In genomic region chr10:18500576-18500975, GRCh38 we compare ENCODE assay signal across 17 cellular contexts.
"Had no signal": no experiment of that assay in that cellular context is flagged by ENCODE, and none has a peak within 500 bp of the region (broad histone marks: within the 10 kb centered on the region; RNA-seq: fewer than 3 reads in every experiment).

No MANE protein-coding gene starts in this region.

- FAIRE-seq: endometrium had no signal

- H3K4me3 Mint-ChIP-seq: activated CD4-positive, alpha-beta T cell treated with anti-CD3 and anti-CD28 coated beads, Interleukin-2, amount 10 ng/mL, durations not matched to agents 24 days and 14 days; activated CD8-positive, alpha-beta T cell treated with anti-CD3 and anti-CD28 coated beads, Interleukin-2, amount 10 ng/mL, durations not matched to agents 7 days and 5 days; activated naive CD8-positive, alpha-beta T cell treated with anti-CD3 and anti-CD28 coated beads, Interleukin-2, amount 10 ng/mL, durations not matched to agents 7 days and 5 days; activated T-cell treated with anti-CD3 and anti-CD28 coated beads, Interleukin-2, amount 50 U/mL, for 24 hours; brain; natural killer cell treated with Interleukin-12 subunit alpha and Interleukin-12 subunit beta and Interleukin-15 and Interleukin-18, amount 100 ng/mL, for 72 hours had no signal

- H3K36me3 ChIP-seq: lower lobe of right lung, thyroid gland had no signal

- H3K36me3 Mint-ChIP-seq: activated naive CD8-positive, alpha-beta T cell treated with anti-CD3 and anti-CD28 coated beads, Interleukin-2, amount 10 ng/mL, durations not matched to agents 7 days and 5 days; brain; natural killer cell treated with Interleukin-12 subunit alpha and Interleukin-12 subunit beta and Interleukin-15 and Interleukin-18, amount 100 ng/mL, for 72 hours had no signal

- H3K4me3 ChIP-seq: coronary artery, lower lobe of right lung, thyroid gland had no signal

- DNase-seq: activated CD4-positive, alpha-beta T cell treated with anti-CD3 and anti-CD28 coated beads, Interleukin-2, amount 10 ng/mL, durations not matched to agents 24 days and 14 days; activated CD8-positive, alpha-beta T cell treated with anti-CD3 and anti-CD28 coated beads, Interleukin-2, amount 10 ng/mL, durations not matched to agents 7 days and 5 days; activated naive CD8-positive, alpha-beta T cell treated with anti-CD3 and anti-CD28 coated beads, Interleukin-2, amount 10 ng/mL, durations not matched to agents 7 days and 5 days; activated T-cell treated with anti-CD3 and anti-CD28 coated beads, Interleukin-2, amount 50 U/mL, for 24 hours; erythroblast; foreskin melanocyte; glutamatergic neuron; hippocampal formation; lower lobe of right lung; posterior cingulate gyrus; stimulated activated naive CD4-positive, alpha-beta T cell treated with Interleukin-2 at 50 U/mL for 16 hours; thyroid gland had no signal

- H3K27me3 Mint-ChIP-seq: activated naive CD8-positive, alpha-beta T cell treated with anti-CD3 and anti-CD28 coated beads, Interleukin-2, amount 10 ng/mL, durations not matched to agents 7 days and 5 days had no signal

- H3K4me1 ChIP-seq: lower lobe of right lung, thyroid gland had no signal

- H3K27me3 ChIP-seq: thyroid gland had no signal

- H3K9me3 Mint-ChIP-seq: activated CD4-positive, alpha-beta T cell treated with anti-CD3 and anti-CD28 coated beads, Interleukin-2, amount 10 ng/mL, durations not matched to agents 24 days and 14 days; activated naive CD8-positive, alpha-beta T cell treated with anti-CD3 and anti-CD28 coated beads, Interleukin-2, amount 10 ng/mL, durations not matched to agents 7 days and 5 days; activated T-cell treated with anti-CD3 and anti-CD28 coated beads, Interleukin-2, amount 50 U/mL, for 24 hours; activated T-helper 2 cell treated with anti-CD3 and anti-CD28 coated beads, Interferon-gamma antibody, Interleukin-2, Interleukin-4, amounts not matched to agents 10 μg/mL and 5 μg/mL and 100 μg/mL, durations not matched to agents 14 hours and 24 hours and 36 hours; brain; natural killer cell treated with Interleukin-12 subunit alpha and Interleukin-12 subunit beta and Interleukin-15 and Interleukin-18, amount 100 ng/mL, for 72 hours had no signal

- H3K9me3 ChIP-seq: lower lobe of right lung, thyroid gland had no signal

- H3K27ac Mint-ChIP-seq: activated CD4-positive, alpha-beta T cell treated with anti-CD3 and anti-CD28 coated beads, Interleukin-2, amount 10 ng/mL, durations not matched to agents 24 days and 14 days; activated CD8-positive, alpha-beta T cell treated with anti-CD3 and anti-CD28 coated beads, Interleukin-2, amount 10 ng/mL, durations not matched to agents 7 days and 5 days; activated naive CD8-positive, alpha-beta T cell treated with anti-CD3 and anti-CD28 coated beads, Interleukin-2, amount 10 ng/mL, durations not matched to agents 7 days and 5 days; activated T-cell treated with anti-CD3 and anti-CD28 coated beads, Interleukin-2, amount 50 U/mL, for 24 hours; activated T-helper 2 cell treated with anti-CD3 and anti-CD28 coated beads, Interferon-gamma antibody, Interleukin-2, Interleukin-4, amounts not matched to agents 10 μg/mL and 5 μg/mL and 100 μg/mL, durations not matched to agents 14 hours and 24 hours and 36 hours; natural killer cell treated with Interleukin-12 subunit alpha and Interleukin-12 subunit beta and Interleukin-15 and Interleukin-18, amount 100 ng/mL, for 72 hours had no signal

- ATAC-seq: activated CD8-positive, alpha-beta T cell treated with anti-CD3 and anti-CD28 coated beads, Interleukin-2, amount 10 ng/mL, durations not matched to agents 7 days and 5 days; lower lobe of right lung; natural killer cell treated with Interleukin-12 subunit alpha and Interleukin-12 subunit beta and Interleukin-15 and Interleukin-18, amount 100 ng/mL, for 72 hours had no signal

- H3K27ac ChIP-seq: coronary artery, lower lobe of right lung, thyroid gland had no signal
